In genomic region chr11:123741159-123741951, GRCh38 we compare ENCODE assay signal across 7 cellular contexts. TPM values are rescaled to one million over a fixed set of nuclear protein-coding genes. Genes with fewer than 3 reads are reported as not detected.
DNase-seq lines count a peak whose midpoint lies in the region; ATAC-seq, FAIRE-seq and TF ChIP-seq lines count a peak whose summit lies in the region.

TSS of gene ZNF202 (minus strand) at chr11:123741660. CDS start at chr11:123730888, 10,772 bp downstream.

- no peak for FAIRE-seq in astrocyte (lab: Jason Lieb, UNC)

- H3K27me3 ChIP-seq in astrocyte (ENCODE audit: insufficient read depth, low read length) = no peaks in the 10 kb centered on the region

- H3K27ac Mint-ChIP-seq in astrocyte (ENCODE audit: unreplicated experiment) = peak within 1 kb of the TSS; percentile 95

- H3K9ac ChIP-seq in astrocyte (ENCODE audit: low read length) = peak within 1 kb of the TSS; percentile 92

- H3K9me3 Mint-ChIP-seq in astrocyte (ENCODE audit: unreplicated experiment) = no peaks in the 10 kb centered on the region

- no peak for TF ChIP-seq CTCF in astrocyte (IDR thresholded peaks at IDR 0.05; ENCODE audit: insufficient read depth, low read depth, low read length)

- peak; percentile 98 for ATAC-seq in GM18511 (IDR thresholded peaks at IDR 0.05; ENCODE audit: unreplicated experiment)
- ATAC-seq in HG03025 (IDR thresholded peaks at IDR 0.05; ENCODE audit: low FRiP score, unreplicated experiment) = peak; percentile 100

- H3K27me3 Mint-ChIP-seq in astrocyte (ENCODE audit: low read depth, unreplicated experiment) = no peaks in the 10 kb centered on the region

- H3K4me3 Mint-ChIP-seq in astrocyte (ENCODE audit: unreplicated experiment) = peak within 1 kb of the TSS; percentile 99

- H3K4me2 ChIP-seq in astrocyte (ENCODE audit: low read length) = peak within 1 kb of the TSS; percentile 99

- peak within 1 kb of the TSS; percentile 76 for H3K27ac ChIP-seq in astrocyte (ENCODE audit: low read depth, low read length)

- H3K4me1 ChIP-seq in astrocyte (ENCODE audit: insufficient read depth, low read length) = peaks cover 11% of the 10 kb centered on the region

- H3K79me2 ChIP-seq in astrocyte (ENCODE audit: insufficient read depth, low read length) = peaks cover 54% of the 10 kb centered on the region

- peaks cover 12% of the 10 kb centered on the region for H3K4me1 Mint-ChIP-seq in astrocyte (ENCODE audit: low read depth, unreplicated experiment)

- peaks cover 23% of the 10 kb centered on the region for H4K20me1 ChIP-seq in astrocyte (ENCODE audit: insufficient read depth, low read length)

- peak within 1 kb of the TSS; percentile 96 for H3K4me3 ChIP-seq in astrocyte (ENCODE audit: insufficient read depth, low read depth, low read length)

- H3K9me3 ChIP-seq in astrocyte (ENCODE audit: insufficient read depth, low read depth, low read length) = no peaks in the 10 kb centered on the region

- H2AFZ ChIP-seq in astrocyte (ENCODE audit: low read depth, low read length) = peak within 1 kb of the TSS; percentile 87

- peaks cover 17% of the 10 kb centered on the region for H3K36me3 ChIP-seq in astrocyte (ENCODE audit: insufficient read depth, low read length)

- DNase-seq in NCI-H2029 treated with DMSO at 0.1 percent for 48 hours (lab: John Stamatoyannopoulos, UW) = peak; percentile 57
- peak; percentile 82 for DNase-seq in T-helper 22 cell (ENCODE audit: low read depth)
- DNase-seq in astrocyte (ENCODE audit: low read depth) = peak; percentile 80
- DNase-seq in hepatic stellate cell (ENCODE audit: low spot score) = peak; percentile 80
- peak; percentile 72 for DNase-seq in renal cortical epithelial cell (ENCODE audit: low read depth)

- peaks cover 10% of the 10 kb centered on the region for H3K36me3 Mint-ChIP-seq in astrocyte (ENCODE audit: low read depth, unreplicated experiment)

RNA-seq across cellular contexts. Expression of gene ZNF202, which starts in this region (rescaled TPM):
- 8.6 and 11.3 TPM in 2 replicates for total RNA-seq in astrocyte
- 3.1 and 7.8 TPM in 2 replicates for total RNA-seq in renal cortical epithelial cell

Comparison
In these comparisons a context has a peak if more than half of its experiments do, and no peak if none do; other contexts are left out.
1. Peak in every context shown above with its lines: DNase-seq, ATAC-seq, H3K4me3 ChIP-seq and H3K27ac ChIP-seq.